ENCODE assay signal across 15 cellular contexts in genomic region chr3:141803538-141803937, GRCh38. TPM values are rescaled to one million over a fixed set of nuclear protein-coding genes. Genes with fewer than 3 reads are reported as not detected.
"Had no signal": no experiment of that assay in that cellular context is flagged by ENCODE, and none has a peak within 500 bp of the region (broad histone marks: within the 10 kb centered on the region; RNA-seq: fewer than 3 reads in every experiment).

No MANE protein-coding gene starts in this region.

RNA-seq across cellular contexts. Expression of gene GRK7, which starts 40.3 kb away (rescaled TPM):
- total RNA-seq: activated naive CD4-positive, alpha-beta T cell treated with anti-CD3 and anti-CD28 coated beads for 36 hours; activated naive CD4-positive, alpha-beta T cell treated with anti-CD3 and anti-CD28 coated beads, Interleukin-2, amount 50 U/mL, for 72 hours; activated naive CD8-positive, alpha-beta T cell treated with anti-CD3 and anti-CD28 coated beads for 36 hours; activated naive CD8-positive, alpha-beta T cell treated with anti-CD3 and anti-CD28 coated beads, Interleukin-2, amount 10 ng/mL, durations not matched to agents 7 days and 5 days; activated T-cell treated with anti-CD3 and anti-CD28 coated beads, Interleukin-2, amount 50 U/mL, for 4 hours; activated T-cell treated with anti-CD3 and anti-CD28 coated beads, Interleukin-2, amount 50 U/mL, for 72 hours; activated T-helper 1 cell treated with anti-CD3 and anti-CD28 coated beads, Interleukin-12 subunit alpha, Interleukin-12 subunit beta, Interleukin-2, Interleukin-4 antibody, amounts not matched to agents 30 ng/mL and 10 ng/mL and 1 ng/mL, durations not matched to agents 14 hours and 24 hours and 36 hours; activated T-helper 2 cell treated with anti-CD3 and anti-CD28 coated beads, Interferon-gamma antibody, Interleukin-2, Interleukin-4, amounts not matched to agents 10 μg/mL and 5 μg/mL and 100 μg/mL, durations not matched to agents 14 hours and 24 hours and 36 hours; ascending aorta; astrocyte; body of pancreas; bronchial epithelial cell; cardiac muscle cell; chondrocyte had no signal
- polyA plus RNA-seq: aorta, cardiac muscle cell had no signal
